Comparison of ENCODE assay signal across 1 cellular context in genomic region chr20:62758226-62758912, GRCh38.
TF ChIP-seq lines count a peak whose summit lies in the region.

No MANE protein-coding gene starts in this region.

TF ChIP-seq in K562, 482 proteins besides CTCF, POLR2A, EP300 and RAD21:
- TF ChIP-seq STAG1 (CRISPR knock-in tag; IDR thresholded peaks at IDR 0.05; ENCODE audit: borderline replicate concordance) (no peak), ZNF316 (IDR thresholded peaks at IDR 0.05) (0 out of 2 replicates have a peak, but pooled peaks have one; percentile 10), RNF2 (IDR thresholded peaks at IDR 0.05) (no peak), POLR2G (IDR thresholded peaks at IDR 0.05; ENCODE audit: low read depth, low read length) (peak; percentile 42; the same call in 1 of the 2 replicates), E2F6 (IDR thresholded peaks at IDR 0.05; ENCODE audit: borderline replicate concordance in 1 of 2, extremely low read depth in 1 of 2, insufficient read depth in 1 of 2, insufficient read length in 1 of 2, low read depth in 1 of 2, low read length in 1 of 2, poor library complexity in 1 of 2, severe bottlenecking in 1 of 2) (peak in 1 of 2 experiments; percentile 30), MYNN (IDR thresholded peaks at IDR 0.05) (no peak), MYNN (CRISPR knock-in tag; IDR thresholded peaks at IDR 0.05) (no peak)
